10 cellular contexts compared by ENCODE assay signal in genomic region chr15:64379216-64379960, GRCh38. TPM values are rescaled to one million over a fixed set of nuclear protein-coding genes. Genes with fewer than 3 reads are reported as not detected.
DNase-seq lines count a peak whose midpoint lies in the region; ATAC-seq and TF ChIP-seq lines count a peak whose summit lies in the region.
"Had no signal": no experiment of that assay in that cellular context is flagged by ENCODE, and none has a peak within 500 bp of the region (broad histone marks: within the 10 kb centered on the region; RNA-seq: fewer than 3 reads in every experiment).

No MANE protein-coding gene starts in this region.

- H3K36me3 Mint-ChIP-seq in CD4-positive, CD25-positive, alpha-beta regulatory T cell = no peaks in the 10 kb centered on the region
- H3K36me3 Mint-ChIP-seq in T-helper 17 cell (ENCODE audit: low read depth) = no peaks in the 10 kb centered on the region
- no peaks in the 10 kb centered on the region for H3K36me3 Mint-ChIP-seq in immature natural killer cell

- no peak for ATAC-seq in CD4-positive, CD25-positive, alpha-beta regulatory T cell (ENCODE audit: low read depth in 2 of 2)
- ATAC-seq in T-helper 17 cell (no peak), mucosa of descending colon (no peak), HG02588 (IDR thresholded peaks at IDR 0.05; ENCODE audit: unreplicated experiment) (no peak)

- no peaks in the 10 kb centered on the region for H3K27me3 Mint-ChIP-seq in CD4-positive, CD25-positive, alpha-beta regulatory T cell
- H3K27me3 Mint-ChIP-seq in T-helper 17 cell (no peaks in the 10 kb centered on the region), immature natural killer cell (ENCODE audit: low read depth in 3 of 3) (peaks cover 0 to 2% (median 2%) of the 10 kb centered on the region in 3 donors)

- H3K36me3 ChIP-seq in CD4-positive, CD25-positive, alpha-beta regulatory T cell (ENCODE audit: control insufficient read depth, insufficient read depth, low read length) = no peaks in the 10 kb centered on the region
- no peaks in the 10 kb centered on the region for H3K36me3 ChIP-seq in mucosa of descending colon (ENCODE audit: low read depth)
- H3K36me3 ChIP-seq: ascending aorta, Peyer's patch had no signal

- no peaks in the 10 kb centered on the region for H3K27me3 ChIP-seq in CD4-positive, CD25-positive, alpha-beta regulatory T cell (ENCODE audit: control insufficient read depth, insufficient read depth, low read length)
- H3K27me3 ChIP-seq in HL-60 (ENCODE audit: insufficient read depth, poor library complexity, severe bottlenecking) = no peaks in the 10 kb centered on the region
- H3K27me3 ChIP-seq: ascending aorta, Peyer's patch had no signal

- H3K27ac Mint-ChIP-seq in CD4-positive, CD25-positive, alpha-beta regulatory T cell = peak overlapping the region in 1 of 3 donors; percentile 52
- H3K27ac Mint-ChIP-seq in T-helper 17 cell = no peak overlapping the region
- no peak overlapping the region for H3K27ac Mint-ChIP-seq in immature natural killer cell

- DNase-seq in CD4-positive, CD25-positive, alpha-beta regulatory T cell = no peak
- DNase-seq in HL-60 (ENCODE audit: low read depth in 1 of 2, low spot score in 1 of 2) (no peak), T-helper 17 cell (no peak), immature natural killer cell (no peak), germinal center (ENCODE audit: low spot score) (no peak), mucosa of descending colon (no peak), NCI-H2227 treated with DMSO at 0.1 percent for 48 hours (lab: John Stamatoyannopoulos, UW) (no peak)
- DNase-seq: Peyer's patch had no signal

- H3K4me3 ChIP-seq in CD4-positive, CD25-positive, alpha-beta regulatory T cell (ENCODE audit: low read depth, low read length) = no peak overlapping the region
- H3K4me3 ChIP-seq in HL-60 (replicated peaks; ENCODE audit: insufficient read depth, low read length) = peak overlapping the region; percentile 65
- H3K4me3 ChIP-seq in mucosa of descending colon = no peak overlapping the region
- H3K4me3 ChIP-seq: ascending aorta, Peyer's patch had no signal

- H3K4me3 Mint-ChIP-seq in CD4-positive, CD25-positive, alpha-beta regulatory T cell = peak overlapping the region; percentile 91 to 97 (median 94)
- H3K4me3 Mint-ChIP-seq in T-helper 17 cell (peak overlapping the region; percentile 97), immature natural killer cell (peak overlapping the region; percentile 38 to 72 (median 70))

- TF ChIP-seq CTCF in HL-60 (IDR thresholded peaks at IDR 0.05; ENCODE audit: insufficient read depth, low read length) (no peak), mucosa of descending colon (IDR thresholded peaks at IDR 0.05) (no peak)

- H3K27ac ChIP-seq in CD4-positive, CD25-positive, alpha-beta regulatory T cell (ENCODE audit: insufficient read depth, low read length, poor library complexity, severe bottlenecking) = no peak overlapping the region
- H3K27ac ChIP-seq in HL-60 (replicated peaks) = peak overlapping the region; percentile 92
- H3K27ac ChIP-seq: ascending aorta, Peyer's patch had no signal

- H3K9me3 Mint-ChIP-seq in CD4-positive, CD25-positive, alpha-beta regulatory T cell = no peaks in the 10 kb centered on the region
- no peaks in the 10 kb centered on the region for H3K9me3 Mint-ChIP-seq in immature natural killer cell

- intact Hi-C loops in mucosa of descending colon (cut with DNase I, micrococcal nuclease) = no loop called here

- H3K4me1 Mint-ChIP-seq in CD4-positive, CD25-positive, alpha-beta regulatory T cell = peaks cover 11 to 24% (median 17%) of the 10 kb centered on the region in 4 donors
- H3K4me1 Mint-ChIP-seq in T-helper 17 cell (peaks cover 15% of the 10 kb centered on the region), immature natural killer cell (peaks cover 9 to 17% of the 10 kb centered on the region in 2 donors)

- no peaks in the 10 kb centered on the region for H3K9me3 ChIP-seq in CD4-positive, CD25-positive, alpha-beta regulatory T cell (ENCODE audit: control insufficient read depth in 2 of 2, low read length in 2 of 2)
- H3K9me3 ChIP-seq in T-helper 17 cell (ENCODE audit: control insufficient read depth, low read length, poor library complexity, severe bottlenecking) (no peaks in the 10 kb centered on the region), mucosa of descending colon (no peaks in the 10 kb centered on the region)
- H3K9me3 ChIP-seq: ascending aorta, Peyer's patch had no signal

- peaks cover 20% of the 10 kb centered on the region for H3K4me1 ChIP-seq in CD4-positive, CD25-positive, alpha-beta regulatory T cell (ENCODE audit: control insufficient read depth, insufficient read depth, low read length, poor library complexity, severe bottlenecking)
- H3K4me1 ChIP-seq in mucosa of descending colon (ENCODE audit: low read depth) = no peaks in the 10 kb centered on the region

RNA-seq across cellular contexts. Expression of gene PCLAF, which starts 1.9 kb away (rescaled TPM):
- 1.0 TPM for total RNA-seq in CD4-positive, CD25-positive, alpha-beta regulatory T cell
- 10 to 100 TPM in 2 of 4 donors, 1 to 10 TPM in 2; 9.1 to 27.0 (median 10.8) TPM for polyA plus RNA-seq in CD4-positive, CD25-positive, alpha-beta regulatory T cell
- total RNA-seq in T-helper 17 cell (under 1 TPM; 0.76 to 0.85 TPM), mucosa of descending colon (10 to 100 TPM in 1 of 3 donors, 1 to 10 TPM in 2; 3.3 to 14.7 (median 4.4) TPM)
- 10 to 100 TPM in 1 of 3 donors, 1 to 10 TPM in 2; 5.3 to 10.9 (median 7.6) TPM for polyA plus RNA-seq in immature natural killer cell
- total RNA-seq: ascending aorta had no signal

RNA-seq across cellular contexts. Expression of gene TRIP4, which starts 8.2 kb away (rescaled TPM):
- total RNA-seq in CD4-positive, CD25-positive, alpha-beta regulatory T cell = 26.3 TPM
- polyA plus RNA-seq in CD4-positive, CD25-positive, alpha-beta regulatory T cell = 10 to 100 TPM; 29.9 to 47.3 (median 39.9) TPM
- total RNA-seq in T-helper 17 cell (10 to 100 TPM; 14.9 to 17.5 TPM), mucosa of descending colon (10 to 100 TPM; 23.8 to 36.9 (median 28.2) TPM)
- polyA plus RNA-seq in immature natural killer cell = 10 to 100 TPM; 34.6 to 48.2 (median 44.1) TPM

RNA-seq across cellular contexts. Expression of gene CSNK1G1, which starts 23.4 kb away (rescaled TPM):
- 27.6 TPM for total RNA-seq in CD4-positive, CD25-positive, alpha-beta regulatory T cell
- 10 to 100 TPM; 14.4 to 18.8 (median 14.8) TPM for polyA plus RNA-seq in CD4-positive, CD25-positive, alpha-beta regulatory T cell
- total RNA-seq in T-helper 17 cell (10 to 100 TPM; 23.2 to 25.5 TPM), mucosa of descending colon (10 to 100 TPM; 19.1 to 22.3 (median 22.3) TPM)
- 10 to 100 TPM in 2 of 3 donors, 1 to 10 TPM in 1; 9.7 to 18.5 (median 11.6) TPM for polyA plus RNA-seq in immature natural killer cell
